26 cellular contexts compared by ENCODE assay signal in genomic region chr6:14360565-14360964, GRCh38.
"Had no signal": no experiment of that assay in that cellular context is flagged by ENCODE, and none has a peak within 500 bp of the region (broad histone marks: within the 10 kb centered on the region; RNA-seq: fewer than 3 reads in every experiment).

No MANE protein-coding gene starts in this region.

- H3K4me1 ChIP-seq: foreskin keratinocyte, parathyroid adenoma, psoas muscle, uterus had no signal

- H3K27ac Mint-ChIP-seq: activated naive CD4-positive, alpha-beta T cell treated with anti-CD3 and anti-CD28 coated beads for 36 hours; activated naive CD8-positive, alpha-beta T cell treated with anti-CD3 and anti-CD28 coated beads, Interleukin-2, amount 10 ng/mL, durations not matched to agents 7 days and 5 days; activated T-helper 1 cell treated with anti-CD3 and anti-CD28 coated beads, Interleukin-12 subunit alpha, Interleukin-12 subunit beta, Interleukin-2, Interleukin-4 antibody, amounts not matched to agents 30 ng/mL and 10 ng/mL and 1 ng/mL, durations not matched to agents 14 hours and 24 hours and 36 hours; mesothelial cell of epicardium; naive thymus-derived CD8-positive, alpha-beta T cell; neural progenitor cell; type B pancreatic cell had no signal

- H3K9me3 Mint-ChIP-seq: activated naive CD4-positive, alpha-beta T cell treated with anti-CD3 and anti-CD28 coated beads for 36 hours; activated naive CD8-positive, alpha-beta T cell treated with anti-CD3 and anti-CD28 coated beads, Interleukin-2, amount 10 ng/mL, durations not matched to agents 7 days and 5 days; mesothelial cell of epicardium; naive thymus-derived CD8-positive, alpha-beta T cell; neural progenitor cell; type B pancreatic cell had no signal

- H3K36me3 Mint-ChIP-seq: mesothelial cell of epicardium; naive thymus-derived CD8-positive, alpha-beta T cell; neural progenitor cell; type B pancreatic cell had no signal

- H3K9me3 ChIP-seq: psoas muscle, uterus had no signal

- DNase-seq: activated CD4-positive, alpha-beta T cell treated with anti-CD3 and anti-CD28 coated beads for 48 hours; activated CD4-positive, alpha-beta T cell treated with anti-CD3 and anti-CD28 coated beads, Interleukin-2, amount 50 U/mL, for 48 hours; activated CD8-positive, alpha-beta memory T cell treated with anti-CD3 and anti-CD28 coated beads for 24 hours; activated effector memory CD4-positive, alpha-beta T cell treated with anti-CD3 and anti-CD28 coated beads, Interleukin-2, amount 50 U/mL, for 16 hours; activated naive CD4-positive, alpha-beta T cell treated with anti-CD3 and anti-CD28 coated beads for 36 hours; activated naive CD8-positive, alpha-beta T cell treated with anti-CD3 and anti-CD28 coated beads, Interleukin-2, amount 10 ng/mL, durations not matched to agents 7 days and 5 days; activated T-cell treated with anti-CD3 and anti-CD28 coated beads, Interleukin-2, amount 50 U/mL, for 1 hour; central memory CD4-positive, alpha-beta T cell; foreskin keratinocyte; islet precursor cell; naive thymus-derived CD8-positive, alpha-beta T cell; occipital lobe; psoas muscle; stimulated activated CD4-positive, alpha-beta T cell treated with anti-CD3 and anti-CD28 coated beads, Interleukin-2, amount 100 ng/mL, for 48 hours; stimulated activated naive CD8-positive, alpha-beta T cell treated with anti-CD3 and anti-CD28 coated beads, Interleukin-15, Interleukin-2, amounts not matched to agents 100 U/mL and 50 U/mL, for 24 hours; T-helper 9 cell; uterus; WERI-Rb-1 had no signal

- H3K27me3 Mint-ChIP-seq: naive thymus-derived CD8-positive, alpha-beta T cell had no signal

- H3K27ac ChIP-seq: foreskin keratinocyte, neural progenitor cell, parathyroid adenoma, psoas muscle, uterus, WERI-Rb-1 had no signal

- H2AFZ ChIP-seq: neural progenitor cell, parathyroid adenoma had no signal

- H3K4me3 ChIP-seq: neural progenitor cell, psoas muscle, uterus had no signal

- ATAC-seq: activated CD4-positive, CD25-positive, alpha-beta regulatory T cell treated with anti-CD3 and anti-CD28 coated beads, Interleukin-2, amount 50 U/mL, for 24 hours; foreskin keratinocyte; naive thymus-derived CD8-positive, alpha-beta T cell; psoas muscle; stimulated activated naive CD8-positive, alpha-beta T cell treated with anti-CD3 and anti-CD28 coated beads, Interleukin-15, Interleukin-2, amounts not matched to agents 100 U/mL and 50 U/mL, for 24 hours had no signal

- H3K4me1 Mint-ChIP-seq: activated naive CD8-positive, alpha-beta T cell treated with anti-CD3 and anti-CD28 coated beads, Interleukin-2, amount 10 ng/mL, durations not matched to agents 7 days and 5 days; neural progenitor cell had no signal

- H3K4me3 Mint-ChIP-seq: activated naive CD4-positive, alpha-beta T cell treated with anti-CD3 and anti-CD28 coated beads for 36 hours; activated naive CD8-positive, alpha-beta T cell treated with anti-CD3 and anti-CD28 coated beads, Interleukin-2, amount 10 ng/mL, durations not matched to agents 7 days and 5 days; activated T-helper 1 cell treated with anti-CD3 and anti-CD28 coated beads, Interleukin-12 subunit alpha, Interleukin-12 subunit beta, Interleukin-2, Interleukin-4 antibody, amounts not matched to agents 30 ng/mL and 10 ng/mL and 1 ng/mL, durations not matched to agents 14 hours and 24 hours and 36 hours; mesothelial cell of epicardium; naive thymus-derived CD8-positive, alpha-beta T cell; neural progenitor cell; type B pancreatic cell had no signal

- H3K36me3 ChIP-seq: neural progenitor cell, uterus, WERI-Rb-1 had no signal

- H3K27me3 ChIP-seq: foreskin keratinocyte, neural progenitor cell, uterus had no signal

- H3K79me2 ChIP-seq: parathyroid adenoma had no signal

- H3K4me2 ChIP-seq: neural progenitor cell had no signal

- H3K9ac ChIP-seq: neural progenitor cell, parathyroid adenoma had no signal

- FAIRE-seq: endothelial cell of umbilical vein, TTC549 had no signal
